In the genomic region with DNA sequence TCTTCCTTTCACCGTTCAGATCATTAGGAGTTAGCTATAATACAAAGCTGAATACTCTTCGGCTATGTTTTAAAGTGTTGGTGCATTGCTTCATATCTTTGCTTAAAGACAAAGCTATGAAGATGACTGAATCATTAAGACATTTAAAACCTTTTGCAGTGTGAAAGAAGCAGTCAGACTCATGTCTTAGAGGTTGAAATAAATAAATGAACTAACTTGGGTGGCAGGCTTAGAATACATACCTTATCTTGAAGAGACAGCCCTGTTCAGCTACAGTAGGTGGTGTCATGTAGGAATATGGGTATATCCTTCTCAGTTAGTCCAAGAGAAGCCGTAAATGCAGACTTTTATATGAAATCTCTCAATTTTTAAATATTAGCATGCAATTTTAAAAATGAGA, we compare ENCODE assay signal across 13 cellular contexts.
"Had no signal": no experiment of that assay in that cellular context is flagged by ENCODE, and none has a peak within 500 bp of the region (broad histone marks: within the 10 kb centered on the region; RNA-seq: fewer than 3 reads in every experiment).

No MANE protein-coding gene starts in this region.

- ATAC-seq: stimulated activated naive CD8-positive, alpha-beta T cell treated with anti-CD3 and anti-CD28 coated beads, Interleukin-15, Interleukin-2, amounts not matched to agents 100 U/mL and 50 U/mL, for 24 hours had no signal

- H3K27me3 ChIP-seq: dorsolateral prefrontal cortex, tibial nerve had no signal

- H3K27ac ChIP-seq: dorsolateral prefrontal cortex, epithelial cell of prostate, tibial nerve, VCaP had no signal

- H3K9me3 ChIP-seq: tibial nerve had no signal

- H3K4me3 ChIP-seq: dorsolateral prefrontal cortex, tibial nerve had no signal

- DNase-seq: activated CD4-positive, alpha-beta T cell treated with anti-CD3 and anti-CD28 coated beads for 1 hour; amniotic stem cell; dorsolateral prefrontal cortex; endodermal cell; foreskin melanocyte; retina; stimulated activated CD4-positive, alpha-beta T cell treated with anti-CD3 and anti-CD28 coated beads, Interleukin-12 subunit alpha, Interleukin-12 subunit beta, amount 100 ng/mL, for 4 hours; stimulated activated CD4-positive, alpha-beta T cell treated with anti-CD3 and anti-CD28 coated beads, Interleukin-1b, Interleukin-23, amount 100 ng/mL, for 48 hours; stimulated activated CD8-positive, alpha-beta memory T cell treated with anti-CD3 and anti-CD28 coated beads, Interleukin-4, amount 100 ng/mL, for 48 hours; stimulated activated naive CD8-positive, alpha-beta T cell treated with anti-CD3 and anti-CD28 coated beads, Interleukin-15, Interleukin-2, amounts not matched to agents 100 U/mL and 50 U/mL, for 24 hours had no signal

- H3K4me1 ChIP-seq: tibial nerve had no signal
